ENCODE assay signal across 8 cellular contexts in genomic region chr13:29594710-29595379, GRCh38. TPM values are rescaled to one million over a fixed set of nuclear protein-coding genes. Genes with fewer than 3 reads are reported as not detected.
DNase-seq lines count a peak whose midpoint lies in the region; FAIRE-seq and TF ChIP-seq lines count a peak whose summit lies in the region.

No MANE protein-coding gene starts in this region.

- DNase-seq in GM13977 (ENCODE audit: low spot score) (peak; percentile 80), H54 (ENCODE audit: insufficient read length, low spot score) (no peak), MG63 (peak; percentile 74), coronary artery (ENCODE audit: low spot score) (peak; percentile 86), lower leg skin (ENCODE audit: low spot score in 2 of 2) (peak; percentile 53 to 95), OCI-M2 (lab: John Stamatoyannopoulos, UW; ENCODE audit: unreplicated experiment) (no peak)
- peak; percentile 61 for DNase-seq in activated CD4-positive, alpha-beta T cell treated with anti-CD3 and anti-CD28 coated beads, Interleukin-2, amount 10 ng/mL, durations not matched to agents 7 days and 5 days
- DNase-seq in stimulated activated CD4-positive, alpha-beta T cell treated with anti-CD3 and anti-CD28 coated beads, TNF-alpha, amount 100 ng/mL, for 48 hours (ENCODE audit: low read depth in 3 of 3): peak; percentile 47 to 68 (median 58)

- H3K27ac ChIP-seq in coronary artery: peak overlapping the region; percentile 78 to 93

- H3K27me3 Mint-ChIP-seq in activated CD4-positive, alpha-beta T cell treated with anti-CD3 and anti-CD28 coated beads, Interleukin-2, amount 10 ng/mL, durations not matched to agents 7 days and 5 days: peaks cover 2% of the 10 kb centered on the region

- POLR2A ChIA-PET in activated CD4-positive, alpha-beta T cell treated with anti-CD3 and anti-CD28 coated beads, Interleukin-2, amount 10 ng/mL, durations not matched to agents 7 days and 5 days (lab: Charles Lee): no interaction called here

- H3K4me1 Mint-ChIP-seq in activated CD4-positive, alpha-beta T cell treated with anti-CD3 and anti-CD28 coated beads, Interleukin-2, amount 10 ng/mL, durations not matched to agents 7 days and 5 days: peaks cover 50% of the 10 kb centered on the region

- peak overlapping the region; percentile 92 for H3K4me3 ChIP-seq in MG63
- peak overlapping the region; percentile 98 for H3K4me3 ChIP-seq in coronary artery
- peak overlapping the region; percentile 93 for H3K4me3 ChIP-seq in lower leg skin (ENCODE audit: low read depth, poor library complexity, severe bottlenecking)

- no peaks in the 10 kb centered on the region for H3K9me3 Mint-ChIP-seq in activated CD4-positive, alpha-beta T cell treated with anti-CD3 and anti-CD28 coated beads, Interleukin-2, amount 10 ng/mL, durations not matched to agents 7 days and 5 days

- peaks cover 42% of the 10 kb centered on the region for H3K36me3 ChIP-seq in MG63

- in situ Hi-C loops in GM13977 (cut with MboI; ENCODE audit: low pct_unique_long_range_greater_than_20kb, low sequenced_read_pairs, unreplicated experiment): no loop called here

- FAIRE-seq in H54 (lab: Jason Lieb, UNC): no peak

- H3K27ac Mint-ChIP-seq in activated CD4-positive, alpha-beta T cell treated with anti-CD3 and anti-CD28 coated beads, Interleukin-2, amount 10 ng/mL, durations not matched to agents 7 days and 5 days: peak overlapping the region; percentile 94

- 0 to 2% methylated on average over 13 to 35 of the region's 75 CpGs for WGBS in lower leg skin, 2 donors

- intact Hi-C loops in lower leg skin (cut with DNase I; ENCODE audit: low total_unique reads): no loop called here

- TF ChIP-seq POLR2A in H54 (IDR thresholded peaks at IDR 0.05; ENCODE audit: low read depth, low read length) (0 out of 2 replicates have a peak, but pooled peaks have one; percentile 24), lower leg skin (IDR thresholded peaks at IDR 0.05) (no peak)

- peaks cover 3% of the 10 kb centered on the region for H3K36me3 Mint-ChIP-seq in activated CD4-positive, alpha-beta T cell treated with anti-CD3 and anti-CD28 coated beads, Interleukin-2, amount 10 ng/mL, durations not matched to agents 7 days and 5 days (ENCODE audit: low read depth)

- H3K4me3 Mint-ChIP-seq in activated CD4-positive, alpha-beta T cell treated with anti-CD3 and anti-CD28 coated beads, Interleukin-2, amount 10 ng/mL, durations not matched to agents 7 days and 5 days: peak overlapping the region; percentile 84

- no peaks in the 10 kb centered on the region for H3K27me3 ChIP-seq in MG63

- CTCF ChIA-PET in activated CD4-positive, alpha-beta T cell treated with anti-CD3 and anti-CD28 coated beads, Interleukin-2, amount 10 ng/mL, durations not matched to agents 7 days and 5 days (lab: Charles Lee): no interaction called here

- no peaks in the 10 kb centered on the region for H3K9me3 ChIP-seq in MG63

- TF ChIP-seq CTCF in GM13977 (IDR thresholded peaks at IDR 0.05; ENCODE audit: extremely low read depth, insufficient read depth, missing control alignments): no peak
- TF ChIP-seq CTCF in coronary artery (IDR thresholded peaks at IDR 0.05): no peak
- TF ChIP-seq CTCF in lower leg skin (IDR thresholded peaks at IDR 0.05): no peak

RNA-seq across cellular contexts. Expression of gene SLC7A1, which starts 0.6 kb away (rescaled TPM):
- total RNA-seq in MG63 (2014; rRNA removed; shearing (Covaris generic); ENCODE audit: low replicate concordance): 14.7 and 21.0 TPM in 2 replicates
- 10 to 100 TPM; 64.5 to 77.5 TPM for total RNA-seq in activated CD4-positive, alpha-beta T cell treated with anti-CD3 and anti-CD28 coated beads, Interleukin-2, amount 10 ng/mL, durations not matched to agents 7 days and 5 days
- total RNA-seq in lower leg skin: 10 to 100 TPM; 46.0 to 72.8 (median 50.8) TPM

Comparison
In these comparisons a context has a peak if more than half of its experiments do, and no peak if none do; other contexts are left out.
1. DNase-seq: peak in GM13977 (single experiment), MG63 (single experiment), activated CD4-positive, alpha-beta T cell treated with anti-CD3 and anti-CD28 coated beads, Interleukin-2, amount 10 ng/mL, durations not matched to agents 7 days and 5 days (single experiment), coronary artery (single experiment), lower leg skin (2 of 2) and stimulated activated CD4-positive, alpha-beta T cell treated with anti-CD3 and anti-CD28 coated beads, TNF-alpha, amount 100 ng/mL, for 48 hours (3 of 3); none in H54 (single experiment) and OCI-M2 (single experiment).
2. Peak in every context shown above with its lines, with median percentiles within 50 percentile points of each other: H3K4me3 ChIP-seq.